ENCODE assay signal across 1 cellular context in the genomic region with DNA sequence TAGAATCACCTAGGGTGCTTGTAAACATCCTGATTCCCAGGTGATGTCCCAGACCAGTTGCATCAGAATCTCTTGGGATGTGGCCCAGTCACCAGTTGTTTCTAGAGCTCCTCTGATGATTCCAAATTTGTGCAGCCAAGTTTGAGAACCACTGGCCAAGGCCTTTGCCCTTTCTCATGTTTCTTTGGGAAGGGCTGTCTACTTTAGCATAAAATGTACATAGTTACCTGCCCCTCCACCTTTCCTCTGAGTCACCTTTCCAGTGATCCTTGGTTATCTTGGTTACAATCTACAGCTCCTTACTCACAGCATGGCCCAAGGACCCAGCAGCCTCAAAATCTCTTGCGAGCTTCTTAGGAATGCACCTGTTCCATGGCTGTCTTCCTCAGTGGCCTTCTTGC.
TF ChIP-seq lines count a peak whose summit lies in the region.

No MANE protein-coding gene starts in this region.

TF ChIP-seq in HCT116, 20 proteins besides CTCF, POLR2A, EP300 and RAD21 (continued from another document):
- TF ChIP-seq, protein P1, sequence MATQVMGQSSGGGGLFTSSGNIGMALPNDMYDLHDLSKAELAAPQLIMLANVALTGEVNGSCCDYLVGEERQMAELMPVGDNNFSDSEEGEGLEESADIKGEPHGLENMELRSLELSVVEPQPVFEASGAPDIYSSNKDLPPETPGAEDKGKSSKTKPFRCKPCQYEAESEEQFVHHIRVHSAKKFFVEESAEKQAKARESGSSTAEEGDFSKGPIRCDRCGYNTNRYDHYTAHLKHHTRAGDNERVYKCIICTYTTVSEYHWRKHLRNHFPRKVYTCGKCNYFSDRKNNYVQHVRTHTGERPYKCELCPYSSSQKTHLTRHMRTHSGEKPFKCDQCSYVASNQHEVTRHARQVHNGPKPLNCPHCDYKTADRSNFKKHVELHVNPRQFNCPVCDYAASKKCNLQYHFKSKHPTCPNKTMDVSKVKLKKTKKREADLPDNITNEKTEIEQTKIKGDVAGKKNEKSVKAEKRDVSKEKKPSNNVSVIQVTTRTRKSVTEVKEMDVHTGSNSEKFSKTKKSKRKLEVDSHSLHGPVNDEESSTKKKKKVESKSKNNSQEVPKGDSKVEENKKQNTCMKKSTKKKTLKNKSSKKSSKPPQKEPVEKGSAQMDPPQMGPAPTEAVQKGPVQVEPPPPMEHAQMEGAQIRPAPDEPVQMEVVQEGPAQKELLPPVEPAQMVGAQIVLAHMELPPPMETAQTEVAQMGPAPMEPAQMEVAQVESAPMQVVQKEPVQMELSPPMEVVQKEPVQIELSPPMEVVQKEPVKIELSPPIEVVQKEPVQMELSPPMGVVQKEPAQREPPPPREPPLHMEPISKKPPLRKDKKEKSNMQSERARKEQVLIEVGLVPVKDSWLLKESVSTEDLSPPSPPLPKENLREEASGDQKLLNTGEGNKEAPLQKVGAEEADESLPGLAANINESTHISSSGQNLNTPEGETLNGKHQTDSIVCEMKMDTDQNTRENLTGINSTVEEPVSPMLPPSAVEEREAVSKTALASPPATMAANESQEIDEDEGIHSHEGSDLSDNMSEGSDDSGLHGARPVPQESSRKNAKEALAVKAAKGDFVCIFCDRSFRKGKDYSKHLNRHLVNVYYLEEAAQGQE (IDR thresholded peaks at IDR 0.05; ENCODE audit: low read depth): no peak
- TF ChIP-seq EGR1 (IDR thresholded peaks at IDR 0.05; ENCODE audit: low read depth) (no peak), POLR2AphosphoS5 (IDR thresholded peaks at IDR 0.05; ENCODE audit: low read depth, low read length) (no peak), ZFX (IDR thresholded peaks at IDR 0.05) (no peak), SIN3A (IDR thresholded peaks at IDR 0.05; ENCODE audit: low read depth) (no peak), ELF1 (IDR thresholded peaks at IDR 0.05; ENCODE audit: borderline replicate concordance, low read depth) (no peak), TCF7L2 (IDR thresholded peaks at IDR 0.05; ENCODE audit: borderline replicate concordance, extremely low read depth, insufficient read depth, insufficient read length) (no peak), ZNF274 (IDR thresholded peaks at IDR 0.05; ENCODE audit: low read depth, low read length) (no peak), CBX3 (IDR thresholded peaks at IDR 0.05; ENCODE audit: low read depth) (no peak), CEBPB (IDR thresholded peaks at IDR 0.05; ENCODE audit: low read depth) (no peak)
- TF ChIP-seq, protein P2, sequence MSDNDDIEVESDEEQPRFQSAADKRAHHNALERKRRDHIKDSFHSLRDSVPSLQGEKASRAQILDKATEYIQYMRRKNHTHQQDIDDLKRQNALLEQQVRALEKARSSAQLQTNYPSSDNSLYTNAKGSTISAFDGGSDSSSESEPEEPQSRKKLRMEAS (IDR thresholded peaks at IDR 0.05): no peak
- TF ChIP-seq, protein P3, sequence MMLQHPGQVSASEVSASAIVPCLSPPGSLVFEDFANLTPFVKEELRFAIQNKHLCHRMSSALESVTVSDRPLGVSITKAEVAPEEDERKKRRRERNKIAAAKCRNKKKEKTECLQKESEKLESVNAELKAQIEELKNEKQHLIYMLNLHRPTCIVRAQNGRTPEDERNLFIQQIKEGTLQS (IDR thresholded peaks at IDR 0.05): no peak
TF ChIP-seq in HCT116: peak in this region for 0.
